In the genomic region with DNA sequence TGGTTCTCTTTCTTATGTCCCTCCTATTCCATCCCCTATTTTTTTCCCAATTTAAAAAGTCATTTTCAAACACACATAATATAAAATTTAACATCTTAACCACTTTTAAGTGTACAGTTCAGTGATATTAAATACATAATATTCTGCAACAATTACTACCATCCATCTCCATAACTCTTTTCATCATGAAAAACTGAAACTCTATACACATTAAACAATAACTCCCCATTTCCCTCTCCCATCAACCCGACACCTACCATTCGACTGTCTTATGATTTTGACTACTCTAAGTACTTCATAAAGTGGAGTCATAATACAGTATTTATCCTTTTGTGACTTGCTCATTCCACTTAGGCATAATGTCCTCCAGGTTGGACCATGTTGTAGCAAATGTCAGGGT, we compare ENCODE assay signal across 14 cellular contexts. TPM values are rescaled to one million over a fixed set of nuclear protein-coding genes. Genes with fewer than 3 reads are reported as not detected.
DNase-seq lines count a peak whose midpoint lies in the region; ATAC-seq and TF ChIP-seq lines count a peak whose summit lies in the region.
"Had no signal": no experiment of that assay in that cellular context is flagged by ENCODE, and none has a peak within 500 bp of the region (broad histone marks: within the 10 kb centered on the region; RNA-seq: fewer than 3 reads in every experiment).

No MANE protein-coding gene starts in this region.

- peaks cover 39% of the 10 kb centered on the region for H3K4me1 ChIP-seq in OCI-LY7 (ENCODE audit: insufficient read depth, low read length, poor library complexity, severe bottlenecking)

- H3K79me2 ChIP-seq in OCI-LY7 (ENCODE audit: insufficient read depth, low read depth, low read length), result peaks cover 76% of the 10 kb centered on the region

- CTCF ChIA-PET in OCI-LY7 (lab: Charles Lee; ENCODE audit: unreplicated experiment), result no interaction called here

- H3K9me3 Mint-ChIP-seq in stimulated activated naive CD8-positive, alpha-beta T cell treated with anti-CD3 and anti-CD28 coated beads, Interleukin-15, Interleukin-2, amounts not matched to agents 100 ng/mL and 50 ng/mL, for 24 hours, result no peaks in the 10 kb centered on the region
- H3K9me3 Mint-ChIP-seq in effector memory CD8-positive, alpha-beta T cell, result no peaks in the 10 kb centered on the region

- H3K27ac Mint-ChIP-seq in stimulated activated naive CD8-positive, alpha-beta T cell treated with anti-CD3 and anti-CD28 coated beads, Interleukin-15, Interleukin-2, amounts not matched to agents 100 ng/mL and 50 ng/mL, for 24 hours, result no peak overlapping the region
- H3K27ac Mint-ChIP-seq in effector memory CD8-positive, alpha-beta T cell, result peak overlapping the region; percentile 33 to 100

- peaks cover 56% of the 10 kb centered on the region for H3K36me3 ChIP-seq in OCI-LY7 (ENCODE audit: insufficient read depth, low read length)
- H3K36me3 ChIP-seq: gastroesophageal sphincter had no signal

- peaks cover 27% of the 10 kb centered on the region for H3K36me3 Mint-ChIP-seq in stimulated activated naive CD8-positive, alpha-beta T cell treated with anti-CD3 and anti-CD28 coated beads, Interleukin-15, Interleukin-2, amounts not matched to agents 100 ng/mL and 50 ng/mL, for 24 hours (ENCODE audit: low read depth)
- H3K36me3 Mint-ChIP-seq in effector memory CD8-positive, alpha-beta T cell (ENCODE audit: insufficient read depth), result peaks cover 23% of the 10 kb centered on the region

- intact Hi-C loops in OCI-LY7 (cut with micrococcal nuclease; ENCODE audit: unreplicated experiment), result no loop called here

- no peaks in the 10 kb centered on the region for H3K9me2 ChIP-seq in OCI-LY7 (ENCODE audit: insufficient read depth, low read length)

- H3K27me3 Mint-ChIP-seq in stimulated activated naive CD8-positive, alpha-beta T cell treated with anti-CD3 and anti-CD28 coated beads, Interleukin-15, Interleukin-2, amounts not matched to agents 100 ng/mL and 50 ng/mL, for 24 hours, result no peaks in the 10 kb centered on the region
- no peaks in the 10 kb centered on the region for H3K27me3 Mint-ChIP-seq in effector memory CD8-positive, alpha-beta T cell

- H2AFZ ChIP-seq in OCI-LY7 (ENCODE audit: low read length), result no peak overlapping the region

- H3K4me2 ChIP-seq in OCI-LY7 (ENCODE audit: low read length), result peak overlapping the region; percentile 67

- BruUV-seq in OCI-LY7 (replicated peaks; lab: Mats Ljungman, UMichigan), result no TSS peak

- H3K27ac ChIP-seq in OCI-LY7 (ENCODE audit: low read depth, low read length, poor library complexity, severe bottlenecking), result no peak overlapping the region
- H3K27ac ChIP-seq: gastroesophageal sphincter had no signal

- DNase-seq in stimulated activated naive CD8-positive, alpha-beta T cell treated with anti-CD3 and anti-CD28 coated beads, Interleukin-15, Interleukin-2, amounts not matched to agents 100 U/mL and 50 U/mL, for 24 hours, result no peak
- no peak for DNase-seq in OCI-LY7 (ENCODE audit: low spot score)
- DNase-seq in effector memory CD8-positive, alpha-beta T cell, result no peak
- DNase-seq in glomerular visceral epithelial cell (ENCODE audit: extremely low spot score), result no peak
- no peak for DNase-seq in GM19238 (ENCODE audit: insufficient read length, low spot score)
- DNase-seq: activated CD4-positive, alpha-beta T cell treated with anti-CD3 and anti-CD28 coated beads for 1 hour; amniotic stem cell; C1 segment of cervical spinal cord; NCI-H446 treated with DMSO at 0.1 percent for 48 hours had no signal

- POLR2A ChIA-PET in OCI-LY7 (lab: Charles Lee), result interaction anchor here (0.9 to 1.2 kb wide), 3 partner anchors 11 to 246 kb away, joined by 3 to 4 read pairs (median 3); no protein-coding TSS in a partner anchor

- peaks cover 6% of the 10 kb centered on the region; the same call in 1 of the 2 replicates for H3K9me3 ChIP-seq in OCI-LY7 (ENCODE audit: low read length)
- H3K9me3 ChIP-seq: gastroesophageal sphincter had no signal

- TF ChIP-seq CTCF in OCI-LY7 (conservative IDR thresholded peaks at IDR 0.05; ENCODE audit: low read length), result no peak

- peaks cover 28% of the 10 kb centered on the region; the same call in 1 of the 2 replicates for H4K20me1 ChIP-seq in OCI-LY7 (ENCODE audit: insufficient read depth, low read length)

- H3K4me1 Mint-ChIP-seq in stimulated activated naive CD8-positive, alpha-beta T cell treated with anti-CD3 and anti-CD28 coated beads, Interleukin-15, Interleukin-2, amounts not matched to agents 100 ng/mL and 50 ng/mL, for 24 hours (ENCODE audit: low read depth), result peaks cover 32% of the 10 kb centered on the region
- H3K4me1 Mint-ChIP-seq in effector memory CD8-positive, alpha-beta T cell (ENCODE audit: low read depth in 2 of 2), result peaks cover 19 to 30% of the 10 kb centered on the region in 2 donors

- peak overlapping the region; percentile 67 for H3K4me3 Mint-ChIP-seq in stimulated activated naive CD8-positive, alpha-beta T cell treated with anti-CD3 and anti-CD28 coated beads, Interleukin-15, Interleukin-2, amounts not matched to agents 100 ng/mL and 50 ng/mL, for 24 hours
- H3K4me3 Mint-ChIP-seq in effector memory CD8-positive, alpha-beta T cell, result peak overlapping the region in 1 of 2 donors; percentile 41

- peak overlapping the region; percentile 96 for H3K4me3 ChIP-seq in OCI-LY7 (ENCODE audit: low read depth, low read length, poor library complexity, severe bottlenecking)
- H3K4me3 ChIP-seq: gastroesophageal sphincter had no signal

- no peak for ATAC-seq in stimulated activated naive CD8-positive, alpha-beta T cell treated with anti-CD3 and anti-CD28 coated beads, Interleukin-15, Interleukin-2, amounts not matched to agents 100 U/mL and 50 U/mL, for 24 hours
- no peak for ATAC-seq in effector memory CD8-positive, alpha-beta T cell (replicated peaks)
- ATAC-seq in HG02852 (IDR thresholded peaks at IDR 0.05; ENCODE audit: unreplicated experiment), result no peak
- ATAC-seq in HG03571 (IDR thresholded peaks at IDR 0.05; ENCODE audit: unreplicated experiment), result no peak
- ATAC-seq: gastroesophageal sphincter, HCT116 had no signal

RNA-seq across cellular contexts. Expression of a gene that starts 2.6 kb away (rescaled TPM):
- 71.8 and 72.7 TPM in 2 replicates for total RNA-seq in OCI-LY7 (2014; rRNA removed; shearing (Covaris generic))
- total RNA-seq in OCI-LY7 (2022), result 103 and 113 TPM in 2 replicates

RNA-seq across cellular contexts. Expression of a gene that starts 21.6 kb away (rescaled TPM):
- 14.2 and 14.3 TPM in 2 replicates for total RNA-seq in OCI-LY7 (2014; rRNA removed; shearing (Covaris generic))
- total RNA-seq in OCI-LY7 (2022), result 38.7 and 42.4 TPM in 2 replicates
